Comparison of ENCODE assay signal across 8 cellular contexts in the genomic region with DNA sequence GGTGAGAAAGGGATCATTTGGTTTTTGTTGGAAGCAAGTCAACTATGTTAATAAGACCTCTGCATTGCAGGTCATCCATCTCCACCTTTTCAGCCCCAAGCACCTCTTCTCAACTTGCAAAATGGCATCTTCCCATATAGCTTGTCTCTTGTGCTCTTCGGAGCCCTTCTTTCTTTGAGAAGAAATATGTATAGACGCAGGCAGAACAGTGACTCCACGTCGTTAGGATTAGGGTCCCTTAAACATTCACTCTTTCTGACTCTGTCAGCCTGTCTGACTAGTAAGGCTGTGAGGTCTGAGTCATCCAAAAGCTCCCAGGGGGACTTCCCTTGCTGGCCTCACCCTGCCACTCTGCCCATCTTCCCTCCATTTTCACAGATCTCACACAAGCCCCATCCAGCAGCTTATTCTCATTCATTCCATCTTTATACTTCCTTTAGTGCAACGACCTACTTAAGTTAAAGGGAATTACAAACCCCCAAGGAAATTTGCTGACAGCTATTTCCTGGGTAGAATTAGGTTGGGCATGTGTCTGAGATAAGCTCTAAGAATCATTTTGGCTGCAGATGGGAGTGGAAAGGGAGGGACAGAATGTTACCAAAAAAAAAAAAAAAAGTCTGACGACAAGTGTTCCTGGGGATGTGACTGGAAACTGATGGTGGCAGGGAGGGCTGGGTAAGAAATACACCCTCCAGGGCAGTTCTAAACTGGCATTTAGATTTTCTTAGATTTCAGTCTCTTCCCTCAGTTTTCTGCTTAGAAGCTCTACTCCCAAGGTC. TPM values are rescaled to one million over a fixed set of nuclear protein-coding genes. Genes with fewer than 3 reads are reported as not detected.
DNase-seq lines count a peak whose midpoint lies in the region; ATAC-seq, FAIRE-seq and TF ChIP-seq lines count a peak whose summit lies in the region.

No MANE protein-coding gene starts in this region.

- H3K9me3 ChIP-seq in Caco-2 (no peaks in the 10 kb centered on the region), GM12878 (replicated peaks; ENCODE audit: control insufficient read depth, insufficient read depth, low read length) (no peaks in the 10 kb centered on the region), H9 (ENCODE audit: control insufficient read depth, low read depth, low read length) (no peaks in the 10 kb centered on the region), OCI-LY7 (ENCODE audit: low read length) (no peaks in the 10 kb centered on the region), HAP-1 (no peaks in the 10 kb centered on the region)

- no peak overlapping the region for H3T11ph ChIP-seq in H9 (ENCODE audit: low read length)

- no peak overlapping the region for H2AK5ac ChIP-seq in H9 (ENCODE audit: insufficient read length, low read length)

- H3K9ac ChIP-seq in GM12878 (ENCODE audit: control insufficient read depth, insufficient read depth, low read length) (no peak overlapping the region), H9 (ENCODE audit: extremely low read depth, insufficient read length, low read length) (no peak overlapping the region)

- no peak for TF ChIP-seq POLR2A in GM12878 (IDR thresholded peaks at IDR 0.05; ENCODE audit: low read depth, low read length)

- H3K27ac ChIP-seq in GM12878 (ENCODE audit: control insufficient read depth, insufficient read depth) (no peak overlapping the region), H9 (ENCODE audit: insufficient read length, low read depth, low read length) (no peak overlapping the region), OCI-LY7 (ENCODE audit: low read depth, low read length, poor library complexity, severe bottlenecking) (no peak overlapping the region)

- 25% methylated on average over 6 of the region's 6 CpGs for WGBS in GM12878 (ENCODE audit: insufficient coverage, insufficient replicate concordance, low lambda C conversion rate, missing lambda C conversion rate)
- no CpG with 5 or more reads among the region's 6 CpGs for WGBS in H9 (ENCODE audit: extremely low coverage, insufficient read length, low lambda C conversion rate)

- H3K4me3 Mint-ChIP-seq in Caco-2 (ENCODE audit: unreplicated experiment) (no peak overlapping the region), H9 (no peak overlapping the region)

- no peak overlapping the region for H3K4me3 ChIP-seq in Caco-2 (ENCODE audit: low read depth, low read length)
- no peak overlapping the region for H3K4me3 ChIP-seq in GM12878
- H3K4me3 ChIP-seq in OCI-LY7 (ENCODE audit: low read depth, low read length, poor library complexity, severe bottlenecking), result no peak overlapping the region
- no peak overlapping the region for H3K4me3 ChIP-seq in HAP-1

- no peak for TF ChIP-seq CTCF in Caco-2 (IDR thresholded peaks at IDR 0.05; ENCODE audit: insufficient read depth in 1 of 2, low read depth in 1 of 2, low read length in 1 of 2, severe bottlenecking in 1 of 2, unreplicated experiment in 1 of 2)
- no peak for TF ChIP-seq CTCF in GM12878 (IDR thresholded peaks at IDR 0.05 in 2 of 3, conservative IDR thresholded peaks at IDR 0.05 in 1 of 3; ENCODE audit: control insufficient read depth in 2 of 3, extremely low read depth in 1 of 3, insufficient read depth in 1 of 3, low read depth in 3 of 3, low read length in 3 of 3)
- no peak for TF ChIP-seq CTCF in H9 (conservative IDR thresholded peaks at IDR 0.05)
- TF ChIP-seq CTCF in OCI-LY7 (conservative IDR thresholded peaks at IDR 0.05; ENCODE audit: low read length), result no peak

- H3K4me1 Mint-ChIP-seq in Caco-2 (ENCODE audit: low read depth, unreplicated experiment) (peaks cover 18% of the 10 kb centered on the region), H9 (peaks cover 17 to 19% of the 10 kb centered on the region in 2 experiments)

- DNase-seq in Caco-2 (no peak), M059J (ENCODE audit: low read depth) (peak; percentile 62), GM12878 (ENCODE audit: low read depth, low spot score) (no peak), H9 (no peak), OCI-LY7 (ENCODE audit: low spot score) (no peak), HAP-1 (ENCODE audit: low spot score in 2 of 2) (no peak)
- peak; percentile 59 for DNase-seq in stimulated activated naive CD8-positive, alpha-beta T cell treated with anti-CD3 and anti-CD28 coated beads, Interleukin-15, Interleukin-2, amounts not matched to agents 100 U/mL and 50 U/mL, for 24 hours

- H2BK20ac ChIP-seq in H9 (ENCODE audit: low read depth, low read length, poor library complexity, severe bottlenecking), result no peak overlapping the region

- H3K4me2 ChIP-seq in GM12878 (ENCODE audit: control insufficient read depth, insufficient read depth) (no peak overlapping the region), H9 (ENCODE audit: insufficient read depth, insufficient read length, low read length) (no peak overlapping the region), OCI-LY7 (ENCODE audit: low read length) (no peak overlapping the region)

- intact Hi-C loops in Caco-2 (cut with micrococcal nuclease; ENCODE audit: unreplicated experiment), result loop anchor here (5.0 to 10.0 kb wide), 2 partner anchors 42 to 150 kb away; no protein-coding TSS in a partner anchor
- intact Hi-C loops in GM12878 (cut with micrococcal nuclease; ENCODE audit: unreplicated experiment), result no loop called here
- intact Hi-C loops in OCI-LY7 (cut with micrococcal nuclease; ENCODE audit: unreplicated experiment), result no loop called here

- in situ Hi-C loops in GM12878 (cut with MboI), result no loop called here
- in situ Hi-C loops in HAP-1 (cut with MboI; ENCODE audit: low sequenced_read_pairs), result no loop called here

- no TSS peak for BruUV-seq in Caco-2 (replicated peaks; lab: Mats Ljungman, UMichigan)
- no TSS peak for BruUV-seq in GM12878 (replicated peaks; lab: Mats Ljungman, UMichigan)
- BruUV-seq in OCI-LY7 (replicated peaks; lab: Mats Ljungman, UMichigan), result no TSS peak

- H2BK5ac ChIP-seq in H9 (ENCODE audit: insufficient read length, low read length), result no peak overlapping the region

- H3K27me3 ChIP-seq in Caco-2 (replicated peaks; ENCODE audit: control insufficient read depth, insufficient read depth, low read length), result no peaks in the 10 kb centered on the region
- no peaks in the 10 kb centered on the region; a peak in 1 of 4 replicates for H3K27me3 ChIP-seq in GM12878 (replicated peaks in 1 of 2; ENCODE audit: control insufficient read depth in 2 of 2, insufficient read depth in 2 of 2, low read length in 1 of 2)
- H3K27me3 ChIP-seq in H9 (ENCODE audit: insufficient read depth, low read length), result no peaks in the 10 kb centered on the region
- no peaks in the 10 kb centered on the region for H3K27me3 ChIP-seq in HAP-1 (ENCODE audit: low read depth)

- H4K20me1 ChIP-seq in GM12878 (ENCODE audit: control insufficient read depth, insufficient read depth) (no peaks in the 10 kb centered on the region), H9 (ENCODE audit: control insufficient read depth, insufficient read depth, insufficient read length) (no peaks in the 10 kb centered on the region), OCI-LY7 (ENCODE audit: insufficient read depth, low read length) (no peaks in the 10 kb centered on the region)

- SMC1A ChIA-PET in GM12878 (lab: Charles Lee; ENCODE audit: uncharacterized antibody, unreplicated experiment), result interaction anchor here (0.8 to 2.2 kb wide), 9 partner anchors 9 to 52 kb away, joined by 3 to 7 read pairs (median 4); no protein-coding TSS in a partner anchor

- H4K5ac ChIP-seq in H9 (ENCODE audit: insufficient read length, low read depth, low read length), result no peak overlapping the region

- H3K9me3 Mint-ChIP-seq in Caco-2 (ENCODE audit: unreplicated experiment) (no peaks in the 10 kb centered on the region), H9 (no peaks in the 10 kb centered on the region)

- H3K36me3 Mint-ChIP-seq in Caco-2 (ENCODE audit: insufficient read depth, unreplicated experiment) (no peaks in the 10 kb centered on the region), H9 (ENCODE audit: insufficient read depth in 1 of 3, low read depth in 3 of 3) (no peaks in the 10 kb centered on the region)

- H3K79me1 ChIP-seq in H9 (ENCODE audit: insufficient read depth, low read depth, low read length, poor library complexity, severe bottlenecking), result no peaks in the 10 kb centered on the region

- H2BK15ac ChIP-seq in H9 (ENCODE audit: low read depth, low read length), result no peak overlapping the region

- H3K4me1 ChIP-seq in Caco-2 (peaks cover 18% of the 10 kb centered on the region), GM12878 (ENCODE audit: control insufficient read depth, insufficient read depth, low read length) (no peaks in the 10 kb centered on the region), H9 (ENCODE audit: insufficient read depth, low read length) (no peaks in the 10 kb centered on the region; the same call in 1 of the 2 replicates), OCI-LY7 (ENCODE audit: insufficient read depth, low read length, poor library complexity, severe bottlenecking) (no peaks in the 10 kb centered on the region), HAP-1 (no peaks in the 10 kb centered on the region)

- no peak overlapping the region for H2BK120ac ChIP-seq in H9 (ENCODE audit: low read depth, low read length, poor library complexity, severe bottlenecking)

- no peak overlapping the region for H4K91ac ChIP-seq in H9 (ENCODE audit: insufficient read length, low read depth, low read length)

- H3K79me2 ChIP-seq in GM12878 (ENCODE audit: control insufficient read depth, insufficient read depth, low read length) (no peaks in the 10 kb centered on the region), H9 (ENCODE audit: insufficient read depth, low read length) (no peaks in the 10 kb centered on the region), OCI-LY7 (ENCODE audit: insufficient read depth, low read depth, low read length) (no peaks in the 10 kb centered on the region)

- TF ChIP-seq RAD21 in GM12878 (IDR thresholded peaks at IDR 0.05; ENCODE audit: insufficient read depth, low read depth, low read length), result no peak

- POLR2A ChIA-PET in Caco-2 (lab: Charles Lee) (no interaction called here), GM12878 (lab: Charles Lee) (interaction anchor here (0.6 to 1.1 kb wide), 6 partner anchors 32 to 947 kb away, joined by 3 to 6 read pairs (median 4); no protein-coding TSS in a partner anchor), OCI-LY7 (lab: Charles Lee) (interaction anchor here (0.6 to 0.7 kb wide), 2 partner anchors 105 to 426 kb away, joined by 3 to 4 read pairs; no protein-coding TSS in a partner anchor)

- H3K18ac ChIP-seq in H9 (ENCODE audit: insufficient read length, low read depth, low read length), result no peak overlapping the region

- no peak overlapping the region for H2BK12ac ChIP-seq in H9 (ENCODE audit: insufficient read length, low read depth, low read length)

- CTCF ChIA-PET in Caco-2 (lab: Charles Lee) (no interaction called here), GM12878 (lab: Yijun Ruan, JAX) (interaction anchor here (0.6 to 1.4 kb wide), 3 partner anchors 11 to 46 kb away, joined by 3 to 4 read pairs (median 3); no protein-coding TSS in a partner anchor), OCI-LY7 (lab: Charles Lee; ENCODE audit: unreplicated experiment) (no interaction called here)

- H3K4ac ChIP-seq in H9 (ENCODE audit: low read depth, low read length), result no peak overlapping the region

- H3K23me2 ChIP-seq in H9 (ENCODE audit: insufficient read length, low read depth, low read length, poor library complexity, severe bottlenecking), result no peaks in the 10 kb centered on the region

- FAIRE-seq in GM12878 (lab: Jason Lieb, UNC), result no peak

- no peaks in the 10 kb centered on the region for H3K9me2 ChIP-seq in OCI-LY7 (ENCODE audit: insufficient read depth, low read length)

- RAD21 ChIA-PET in GM12878 (lab: Charles Lee; ENCODE audit: unreplicated experiment), result interaction anchor here (0.6 to 1.9 kb wide), 6 partner anchors 20 to 1681 kb away, joined by 3 to 5 read pairs (median 4); no protein-coding TSS in a partner anchor

- H3K36me3 ChIP-seq in Caco-2 (ENCODE audit: control insufficient read depth, insufficient read depth, low read length), result no peaks in the 10 kb centered on the region
- no peaks in the 10 kb centered on the region for H3K36me3 ChIP-seq in GM12878 (ENCODE audit: control insufficient read depth in 2 of 2, insufficient read depth in 2 of 2, low read length in 1 of 2)
- no peaks in the 10 kb centered on the region for H3K36me3 ChIP-seq in OCI-LY7 (ENCODE audit: insufficient read depth, low read length)
- no peaks in the 10 kb centered on the region for H3K36me3 ChIP-seq in HAP-1 (replicated peaks)

- H2AFZ ChIP-seq in GM12878 (ENCODE audit: control insufficient read depth, low read depth, low read length) (no peak overlapping the region), H9 (ENCODE audit: low read length) (no peak overlapping the region), OCI-LY7 (ENCODE audit: low read length) (no peak overlapping the region)

- H3K14ac ChIP-seq in H9 (ENCODE audit: insufficient read depth, low read length), result no peak overlapping the region

- H3K56ac ChIP-seq in H9 (ENCODE audit: insufficient read length, low read depth, low read length), result no peak overlapping the region

- H3K27ac Mint-ChIP-seq in Caco-2 (ENCODE audit: unreplicated experiment), result peak overlapping the region; percentile 68
- no peak overlapping the region for H3K27ac Mint-ChIP-seq in H9

- no peak overlapping the region for H4K8ac ChIP-seq in H9 (replicated peaks; ENCODE audit: insufficient read length, low read depth, low read length)

- ATAC-seq in GM21515 (IDR thresholded peaks at IDR 0.05; ENCODE audit: unreplicated experiment) (peak; percentile 56), GM12878 (peak; percentile 97)
- peak; percentile 97 for ATAC-seq in stimulated activated naive CD8-positive, alpha-beta T cell treated with anti-CD3 and anti-CD28 coated beads, Interleukin-15, Interleukin-2, amounts not matched to agents 100 U/mL and 50 U/mL, for 24 hours

- TF ChIP-seq EP300 in GM12878 (IDR thresholded peaks at IDR 0.05; ENCODE audit: borderline replicate concordance in 1 of 2, control insufficient read depth in 1 of 2, low read depth in 2 of 2, low read length in 2 of 2), result no peak

- no peaks in the 10 kb centered on the region for H3K27me3 Mint-ChIP-seq in Caco-2 (ENCODE audit: insufficient read depth, unreplicated experiment)
- no peaks in the 10 kb centered on the region for H3K27me3 Mint-ChIP-seq in H9 (ENCODE audit: low read depth)

- no peak overlapping the region for H3K23ac ChIP-seq in H9 (ENCODE audit: insufficient read length, low read depth, low read length)

RNA-seq across cellular contexts. Expression of a gene that starts 37.7 kb away (rescaled TPM):
- total RNA-seq in Caco-2 (2022), result 44.8 and 47.0 TPM in 2 replicates
- total RNA-seq in M059J (2014; rRNA removed; shearing (Covaris generic)), result 30.4 and 45.6 TPM in 2 replicates
- total RNA-seq in GM12878 (2013; cell fraction: nucleolus; rRNA removed), result 72.3 and 79.5 TPM in 2 replicates
- total RNA-seq in GM12878 (2014; rRNA removed), result 25.6 and 33.2 TPM in 2 replicates
- total RNA-seq in GM12878 (2014; rRNA removed; fragmentation: Illumina TruSeq; extraction: Trizol), result 28.7 and 29.6 TPM in 2 replicates
- total RNA-seq in GM12878 (2021), result 27.5 and 28.3 TPM in 2 replicates
- 9.7 TPM for polyA plus RNA-seq in GM12878 (2011; ENCODE audit: low read depth)
- 48.8 and 51.8 TPM in 2 replicates for polyA plus RNA-seq in GM12878 (2011; rRNA removed)
- polyA plus RNA-seq in GM12878 (2011; cell fraction: cytosol; rRNA removed), result 26.1 and 27.5 TPM in 2 replicates
- polyA plus RNA-seq in GM12878 (2011; cell fraction: nucleus; rRNA removed), result 28.5 and 37.9 TPM in 2 replicates
- 14.2 and 20.9 TPM in 2 replicates for polyA plus RNA-seq in GM12878 (2012)
- polyA plus RNA-seq in GM12878 (2014; fragmentation: Illumina TruSeq; extraction: Trizol), result 31.8 and 41.5 TPM in 2 replicates
- 1 to 10 TPM; 7.9 to 9.9 TPM for polyA plus RNA-seq in GM12878 (2014; fragmentation: Nextera tagmentation; extraction: Ambion mirVana)
- 14.4 and 16.9 TPM in 2 replicates for polyA plus RNA-seq in GM12878 (2014; rRNA removed)
- polyA plus RNA-seq in GM12878 (2016; fragmentation: Nextera tagmentation; extraction: Ambion mirVana), result 1 to 10 TPM; 6.7 to 7.1 TPM
- polyA minus RNA-seq in GM12878 (2011; rRNA and poly(A)+ RNA removed), result 67.7 and 88.7 TPM in 2 replicates
- polyA minus RNA-seq in GM12878 (2011; cell fraction: cytosol; rRNA and poly(A)+ RNA removed), result 16.7 and 21.2 TPM in 2 replicates
- 37.4 and 51.3 TPM in 2 replicates for polyA minus RNA-seq in GM12878 (2011; cell fraction: nucleus; rRNA and poly(A)+ RNA removed)
- 98.1 and 99.2 TPM in 2 replicates for total RNA-seq in H9 (2021)
- 41.9 and 48.9 TPM in 2 replicates for total RNA-seq in OCI-LY7 (2014; rRNA removed; shearing (Covaris generic))
- total RNA-seq in OCI-LY7 (2022), result 43.4 TPM in 2 replicates

Comparison
In these comparisons a context has a peak if more than half of its experiments do, and no peak if none do; other contexts are left out.
1. DNase-seq: peak in M059J (single experiment) and stimulated activated naive CD8-positive, alpha-beta T cell treated with anti-CD3 and anti-CD28 coated beads, Interleukin-15, Interleukin-2, amounts not matched to agents 100 U/mL and 50 U/mL, for 24 hours (single experiment); none in Caco-2 (0 of 2), GM12878 (single experiment), H9 (single experiment), OCI-LY7 (single experiment) and HAP-1 (0 of 2).
2. Peak in every context shown above with its lines, with median percentiles within 50 percentile points of each other: ATAC-seq.